18 cellular contexts compared by ENCODE assay signal in genomic region chr11:72798361-72798760, GRCh38. TPM values are rescaled to one million over a fixed set of nuclear protein-coding genes. Genes with fewer than 3 reads are reported as not detected.
DNase-seq lines count a peak whose midpoint lies in the region; FAIRE-seq and TF ChIP-seq lines count a peak whose summit lies in the region.
"Had no signal": no experiment of that assay in that cellular context is flagged by ENCODE, and none has a peak within 500 bp of the region (broad histone marks: within the 10 kb centered on the region; RNA-seq: fewer than 3 reads in every experiment).

No MANE protein-coding gene starts in this region.

- no peak for TF ChIP-seq CTCF in HEK293 (tag by site-specific recombination; IDR thresholded peaks at IDR 0.05)
- TF ChIP-seq CTCF in neural crest cell (conservative IDR thresholded peaks at IDR 0.05): no peak
- TF ChIP-seq CTCF in GM10266 (IDR thresholded peaks at IDR 0.05; ENCODE audit: control insufficient read depth, insufficient read depth, low read depth, missing control alignments): no peak

- peaks cover 10% of the 10 kb centered on the region for H3K4me1 ChIP-seq in CD4-positive, alpha-beta memory T cell (ENCODE audit: insufficient read depth, low read length)
- H3K4me1 ChIP-seq in HEK293 (ENCODE audit: control insufficient read depth, insufficient read depth, low read length): no peaks in the 10 kb centered on the region

- H3K27ac ChIP-seq in CD4-positive, alpha-beta memory T cell (ENCODE audit: low read depth, low read length): no peak overlapping the region
- H3K27ac ChIP-seq in HEK293 (ENCODE audit: extremely low read depth, low read depth, low read length): no peak overlapping the region
- H3K27ac ChIP-seq: Peyer's patch had no signal

- H3K27me3 Mint-ChIP-seq in CD4-positive, alpha-beta memory T cell: no peaks in the 10 kb centered on the region
- no peaks in the 10 kb centered on the region for H3K27me3 Mint-ChIP-seq in dendritic cell treated with granulocyte-macrophage colony-stimulating factor and Interleukin-4, amounts not matched to agents 40 ng/mL and 50 ng/mL, for 4 days
- H3K27me3 Mint-ChIP-seq in neural crest cell (ENCODE audit: low read depth): no peaks in the 10 kb centered on the region

- intact Hi-C loops in CD4-positive, alpha-beta memory T cell (cut with micrococcal nuclease): no loop called here
- intact Hi-C loops in dendritic cell treated with granulocyte-macrophage colony-stimulating factor and Interleukin-4, amounts not matched to agents 40 ng/mL and 50 ng/mL, for 4 days (cut with micrococcal nuclease): no loop called here

- H3K27ac Mint-ChIP-seq in CD4-positive, alpha-beta memory T cell: peak overlapping the region in 4 of 7 donors; percentile 35 to 73 (median 62)
- peak overlapping the region; percentile 66 for H3K27ac Mint-ChIP-seq in dendritic cell treated with granulocyte-macrophage colony-stimulating factor and Interleukin-4, amounts not matched to agents 40 ng/mL and 50 ng/mL, for 4 days
- H3K27ac Mint-ChIP-seq in neural crest cell (ENCODE audit: unreplicated experiment): no peak overlapping the region

- peaks cover 0 to 4% of the 10 kb centered on the region in 2 donors for H3K36me3 Mint-ChIP-seq in CD4-positive, alpha-beta memory T cell
- peaks cover 5% of the 10 kb centered on the region for H3K36me3 Mint-ChIP-seq in dendritic cell treated with granulocyte-macrophage colony-stimulating factor and Interleukin-4, amounts not matched to agents 40 ng/mL and 50 ng/mL, for 4 days (ENCODE audit: low read depth)
- H3K36me3 Mint-ChIP-seq in neural crest cell (ENCODE audit: low read depth): no peaks in the 10 kb centered on the region

- H3K36me3 ChIP-seq in CD4-positive, alpha-beta memory T cell (ENCODE audit: insufficient read depth, low read length): no peaks in the 10 kb centered on the region
- H3K36me3 ChIP-seq in HEK293 (ENCODE audit: control insufficient read depth in 2 of 2, insufficient read depth in 1 of 2, low read length in 2 of 2): no peaks in the 10 kb centered on the region
- H3K36me3 ChIP-seq: Peyer's patch had no signal

- no peak for DNase-seq in CD4-positive, alpha-beta memory T cell
- no peak for DNase-seq in neural crest cell (ENCODE audit: low read depth, low spot score)
- DNase-seq in GM10266 (ENCODE audit: extremely low spot score): no peak
- no peak for DNase-seq in DMS53 treated with DMSO at 0.1 percent for 48 hours (lab: John Stamatoyannopoulos, UW; ENCODE audit: unreplicated experiment)
- DNase-seq in frontal cortex (ENCODE audit: low spot score in 2 of 2): no peak
- no peak for DNase-seq in NCI-H2107 treated with DMSO at 0.1 percent for 48 hours (lab: John Stamatoyannopoulos, UW; ENCODE audit: unreplicated experiment)
- DNase-seq: ACHN, KBM-7, NCI-H1048, NCI-H1694, NCI-H2107, NCI-H446, NCI-H774, Peyer's patch, Right ventricle myocardium superior had no signal

- CTCF ChIA-PET in CD4-positive, alpha-beta memory T cell (lab: Charles Lee; ENCODE audit: partially characterized antibody): interaction anchor here (1.0 to 1.5 kb wide), 2 partner anchors 12 to 18 kb away, joined by 3 to 4 read pairs; no protein-coding TSS in a partner anchor
- CTCF ChIA-PET in HEK293 (lab: Yijun Ruan, JAX): interaction anchor here (0.6 to 1.1 kb wide), 3 partner anchors 26 to 537 kb away, joined by 3 to 7 read pairs (median 3); no protein-coding TSS in a partner anchor

- no peak for FAIRE-seq in frontal cortex (lab: Jason Lieb, UNC)
- FAIRE-seq: HTR-8/SVneo had no signal

- no peaks in the 10 kb centered on the region for H3K9me3 Mint-ChIP-seq in CD4-positive, alpha-beta memory T cell
- no peaks in the 10 kb centered on the region for H3K9me3 Mint-ChIP-seq in dendritic cell treated with granulocyte-macrophage colony-stimulating factor and Interleukin-4, amounts not matched to agents 40 ng/mL and 50 ng/mL, for 4 days
- no peaks in the 10 kb centered on the region for H3K9me3 Mint-ChIP-seq in neural crest cell

- no peak overlapping the region for H3K4me3 ChIP-seq in CD4-positive, alpha-beta memory T cell (ENCODE audit: low read length in 2 of 2)
- no peak overlapping the region for H3K4me3 ChIP-seq in HEK293 (ENCODE audit: low read depth, low read length)
- H3K4me3 ChIP-seq: Peyer's patch had no signal

- no peaks in the 10 kb centered on the region for H3K9me3 ChIP-seq in CD4-positive, alpha-beta memory T cell (ENCODE audit: control insufficient read depth in 1 of 2, low read length in 2 of 2)
- no peaks in the 10 kb centered on the region for H3K9me3 ChIP-seq in HEK293 (ENCODE audit: control insufficient read depth, insufficient read depth, low read depth, low read length)
- H3K9me3 ChIP-seq: Peyer's patch had no signal

- H3K4me3 Mint-ChIP-seq in CD4-positive, alpha-beta memory T cell: no peak overlapping the region
- H3K4me3 Mint-ChIP-seq in dendritic cell treated with granulocyte-macrophage colony-stimulating factor and Interleukin-4, amounts not matched to agents 40 ng/mL and 50 ng/mL, for 4 days: no peak overlapping the region
- H3K4me3 Mint-ChIP-seq in neural crest cell: peak overlapping the region; percentile 3

- POLR2A ChIA-PET in CD4-positive, alpha-beta memory T cell (lab: Charles Lee; ENCODE audit: partially characterized antibody): interaction anchor here (1.1 to 1.7 kb wide), 2 partner anchors 17 to 344 kb away, joined by 3 to 10 read pairs; partner anchors contain the start of gene ATG16L2
- POLR2A ChIA-PET in HEK293 (lab: Yijun Ruan, JAX): interaction anchor here (1.3 kb wide), 1 partner anchor 16 kb away, joined by 3 read pairs; no protein-coding TSS in a partner anchor

- no peaks in the 10 kb centered on the region for H3K27me3 ChIP-seq in CD4-positive, alpha-beta memory T cell (ENCODE audit: insufficient read depth, low read length)
- H3K27me3 ChIP-seq: Peyer's patch had no signal

- H3K4me1 Mint-ChIP-seq in CD4-positive, alpha-beta memory T cell: peaks cover 7 to 15% (median 12%) of the 10 kb centered on the region in 4 donors
- peaks cover 31% of the 10 kb centered on the region for H3K4me1 Mint-ChIP-seq in dendritic cell treated with granulocyte-macrophage colony-stimulating factor and Interleukin-4, amounts not matched to agents 40 ng/mL and 50 ng/mL, for 4 days (ENCODE audit: low read depth)
- peaks cover 15% of the 10 kb centered on the region for H3K4me1 Mint-ChIP-seq in neural crest cell

TF ChIP-seq in HEK293, 187 proteins besides CTCF, POLR2A, EP300 and RAD21:
- TF ChIP-seq, protein P1, sequence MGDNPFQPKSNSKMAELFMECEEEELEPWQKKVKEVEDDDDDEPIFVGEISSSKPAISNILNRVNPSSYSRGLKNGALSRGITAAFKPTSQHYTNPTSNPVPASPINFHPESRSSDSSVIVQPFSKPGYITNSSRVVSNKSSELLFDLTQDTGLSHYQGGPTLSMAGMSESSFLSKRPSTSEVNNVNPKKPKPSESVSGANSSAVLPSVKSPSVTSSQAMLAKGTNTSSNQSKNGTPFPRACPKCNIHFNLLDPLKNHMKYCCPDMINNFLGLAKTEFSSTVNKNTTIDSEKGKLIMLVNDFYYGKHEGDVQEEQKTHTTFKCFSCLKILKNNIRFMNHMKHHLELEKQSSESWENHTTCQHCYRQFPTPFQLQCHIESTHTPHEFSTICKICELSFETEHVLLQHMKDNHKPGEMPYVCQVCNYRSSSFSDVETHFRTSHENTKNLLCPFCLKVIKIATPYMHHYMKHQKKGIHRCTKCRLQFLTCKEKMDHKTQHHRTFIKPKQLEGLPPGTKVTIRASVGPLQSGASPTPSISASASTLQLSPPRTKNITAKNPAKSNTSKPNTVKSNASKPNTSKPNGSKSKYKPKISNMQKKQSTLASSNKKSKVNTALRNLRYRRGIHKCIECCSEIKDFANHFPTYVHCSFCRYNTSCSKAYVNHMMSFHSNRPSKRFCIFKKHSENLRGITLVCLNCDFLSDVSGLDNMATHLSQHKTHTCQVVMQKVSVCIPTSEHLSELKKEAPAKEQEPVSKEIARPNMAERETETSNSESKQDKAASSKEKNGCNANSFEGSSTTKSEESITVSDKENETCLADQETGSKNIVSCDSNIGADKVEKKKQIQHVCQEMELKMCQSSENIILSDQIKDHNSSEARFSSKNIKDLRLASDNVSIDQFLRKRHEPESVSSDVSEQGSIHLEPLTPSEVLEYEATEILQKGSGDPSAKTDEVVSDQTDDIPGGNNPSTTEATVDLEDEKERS (tag by site-specific recombination; IDR thresholded peaks at IDR 0.05): no peak
- TF ChIP-seq SP3 (tag by site-specific recombination; IDR thresholded peaks at IDR 0.05): peak; percentile 10; the same call in 1 of the 2 replicates

RNA-seq across cellular contexts. Expression of gene STARD10, which starts 4.5 kb away (rescaled TPM):
- 10 to 100 TPM; 23.0 to 23.5 TPM for total RNA-seq in CD4-positive, alpha-beta memory T cell
- polyA plus RNA-seq in CD4-positive, alpha-beta memory T cell: 10 to 100 TPM; 24.9 to 27.0 TPM
- total RNA-seq in neural crest cell (12.6 and 13.5 TPM in 2 replicates), frontal cortex (37.9 TPM)

RNA-seq across cellular contexts. Expression of gene ATG16L2, which starts 15.8 kb away (rescaled TPM):
- total RNA-seq in CD4-positive, alpha-beta memory T cell: 100 to 1,000 TPM; 194 to 202 TPM
- 10 to 100 TPM; 13.2 to 24.1 TPM for polyA plus RNA-seq in CD4-positive, alpha-beta memory T cell
- total RNA-seq in neural crest cell (22.7 and 24.5 TPM in 2 replicates), frontal cortex (2.9 TPM)

RNA-seq across cellular contexts. Expression of gene ARAP1, which starts 46.2 kb away (rescaled TPM):
- 100 to 1,000 TPM; 144 to 157 TPM for total RNA-seq in CD4-positive, alpha-beta memory T cell
- polyA plus RNA-seq in CD4-positive, alpha-beta memory T cell: 10 to 100 TPM in 1 of 2 donors, 1 to 10 TPM in 1; 9.5 to 36.8 TPM
- 79.0 and 80.7 TPM in 2 replicates for total RNA-seq in neural crest cell
- 20.0 TPM for total RNA-seq in frontal cortex
